Comparison of ENCODE assay signal across 20 cellular contexts in the genomic region with DNA sequence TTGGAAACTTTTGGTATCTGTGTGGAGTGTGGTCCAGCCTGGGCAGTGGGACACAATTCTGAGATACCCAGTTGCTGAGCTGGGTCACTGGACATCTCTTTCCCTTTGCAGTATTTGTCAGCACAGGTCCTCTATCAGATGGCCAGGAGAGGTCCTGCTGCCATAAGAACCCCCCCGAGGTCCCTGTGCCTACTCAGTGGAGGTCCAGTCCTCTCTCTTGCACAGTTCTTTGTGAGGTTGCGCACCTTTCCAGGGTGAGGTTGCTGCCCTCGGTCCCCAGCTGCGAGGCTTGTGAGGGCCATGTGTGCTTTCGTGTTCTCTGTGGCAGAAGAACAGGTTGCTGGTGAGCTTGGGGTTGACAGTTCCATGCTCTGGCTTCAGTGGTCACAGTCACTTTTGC.
A peak's percentile ranks its signal among the peaks of the same experiment; 100 is the strongest.
DNase-seq lines count a peak whose midpoint lies in the region; ATAC-seq, FAIRE-seq and TF ChIP-seq lines count a peak whose summit lies in the region.
"Had no signal": no experiment of that assay in that cellular context is flagged by ENCODE, and none has a peak within 500 bp of the region (broad histone marks: within the 10 kb centered on the region; RNA-seq: fewer than 3 reads in every experiment).

No MANE protein-coding gene starts in this region.

- no peak for ATAC-seq in HG02759 (IDR thresholded peaks at IDR 0.05; ENCODE audit: unreplicated experiment)
- ATAC-seq in natural killer cell treated with Interleukin-12 subunit alpha and Interleukin-12 subunit beta and Interleukin-15 and Interleukin-18, amount 100 ng/mL, for 72 hours, result no peak
- ATAC-seq: HepG2 had no signal

- TF ChIP-seq POLR2A in sigmoid colon (IDR thresholded peaks at IDR 0.05), result no peak

- no peaks in the 10 kb centered on the region for H3K9me3 ChIP-seq in BLaER1 treated with 17β-estradiol and CSF1 and Interleukin-3, amounts not matched to agents 10 nM and 100 nM (replicated peaks in 1 of 11)
- H3K9me3 ChIP-seq in OCI-LY7 (ENCODE audit: low read length), result no peaks in the 10 kb centered on the region
- H3K9me3 ChIP-seq in endodermal cell (ENCODE audit: control insufficient read depth, low read length), result no peaks in the 10 kb centered on the region
- H3K9me3 ChIP-seq in sigmoid colon, result no peaks in the 10 kb centered on the region
- H3K9me3 ChIP-seq: Caco-2 had no signal

- H3K27ac ChIP-seq in BLaER1 treated with 17β-estradiol and CSF1 and Interleukin-3, amounts not matched to agents 10 nM and 100 nM, result no peak overlapping the region
- H3K27ac ChIP-seq in OCI-LY7 (ENCODE audit: low read depth, low read length, poor library complexity, severe bottlenecking) (no peak overlapping the region), endodermal cell (ENCODE audit: low read depth, low read length) (no peak overlapping the region), sigmoid colon (no peak overlapping the region)
- H3K27ac ChIP-seq: C4-2B, GM23248 had no signal

- no peak for DNase-seq in OCI-LY7 (ENCODE audit: low spot score)
- peak; percentile 17 for DNase-seq in endodermal cell
- DNase-seq in sigmoid colon, result peak; percentile 48
- no peak for DNase-seq in kidney tubule cell (ENCODE audit: low spot score)
- no peak for DNase-seq in RCC 7860 (ENCODE audit: low spot score)
- DNase-seq in natural killer cell treated with Interleukin-12 subunit alpha and Interleukin-12 subunit beta and Interleukin-15 and Interleukin-18, amount 100 ng/mL, for 72 hours (ENCODE audit: low spot score), result no peak
- DNase-seq: Caco-2; CD4-positive, alpha-beta T cell; GDM1; GM23248; HCEC 1CT had no signal

- FAIRE-seq in RCC 7860 (lab: Jason Lieb, UNC), result no peak
- FAIRE-seq: D721Med, GM12892, GM18507, HepG2 had no signal

- no peak overlapping the region for H3K27ac Mint-ChIP-seq in endodermal cell
- H3K27ac Mint-ChIP-seq in natural killer cell treated with Interleukin-12 subunit alpha and Interleukin-12 subunit beta and Interleukin-15 and Interleukin-18, amount 100 ng/mL, for 72 hours, result no peak overlapping the region
- H3K27ac Mint-ChIP-seq: B cell; CD4-positive, alpha-beta T cell had no signal

- no peak overlapping the region for H3K4me3 ChIP-seq in BLaER1 treated with 17β-estradiol and CSF1 and Interleukin-3, amounts not matched to agents 10 nM and 100 nM
- no peak overlapping the region for H3K4me3 ChIP-seq in OCI-LY7 (ENCODE audit: low read depth, low read length, poor library complexity, severe bottlenecking)
- no peak overlapping the region for H3K4me3 ChIP-seq in endodermal cell (ENCODE audit: low read length)
- no peak overlapping the region for H3K4me3 ChIP-seq in sigmoid colon
- H3K4me3 ChIP-seq: GM23248 had no signal

- 97% methylated on average over 5 of the region's 5 CpGs; no CpG with 5 or more reads in 1 of the 2 experiments for WGBS in endodermal cell (ENCODE audit: insufficient coverage in 1 of 2, insufficient read length in 1 of 2), 2 experiments
- 93 to 95% methylated on average over 5 of the region's 5 CpGs for WGBS in sigmoid colon, 2 donors

- H3K4me2 ChIP-seq in BLaER1 treated with 17β-estradiol and CSF1 and Interleukin-3, amounts not matched to agents 10 nM and 100 nM, result peak overlapping the region in 9 of 11 experiments; percentile 3 to 81 (median 53); a peak in 15 of 22 replicates
- peak overlapping the region; percentile 46 for H3K4me2 ChIP-seq in OCI-LY7 (ENCODE audit: low read length)

- TF ChIP-seq CTCF in OCI-LY7 (conservative IDR thresholded peaks at IDR 0.05; ENCODE audit: low read length) (no peak), endodermal cell (conservative IDR thresholded peaks at IDR 0.05) (no peak), sigmoid colon (IDR thresholded peaks at IDR 0.05) (no peak)

- peaks cover 25% of the 10 kb centered on the region for H3K4me1 Mint-ChIP-seq in endodermal cell
- H3K4me1 Mint-ChIP-seq in natural killer cell treated with Interleukin-12 subunit alpha and Interleukin-12 subunit beta and Interleukin-15 and Interleukin-18, amount 100 ng/mL, for 72 hours (ENCODE audit: low read depth in 2 of 2), result peaks cover 5 to 8% of the 10 kb centered on the region in 2 donors

- H3K27me3 Mint-ChIP-seq in endodermal cell (ENCODE audit: insufficient read depth), result peaks cover 94% of the 10 kb centered on the region
- peaks cover 0 to 3% of the 10 kb centered on the region in 2 donors for H3K27me3 Mint-ChIP-seq in natural killer cell treated with Interleukin-12 subunit alpha and Interleukin-12 subunit beta and Interleukin-15 and Interleukin-18, amount 100 ng/mL, for 72 hours
- H3K27me3 Mint-ChIP-seq: B cell had no signal

- no peak overlapping the region for H3K4me3 Mint-ChIP-seq in endodermal cell
- no peak overlapping the region for H3K4me3 Mint-ChIP-seq in natural killer cell treated with Interleukin-12 subunit alpha and Interleukin-12 subunit beta and Interleukin-15 and Interleukin-18, amount 100 ng/mL, for 72 hours
- H3K4me3 Mint-ChIP-seq: B cell; CD4-positive, alpha-beta T cell; IgD-negative memory B cell had no signal

- TF ChIP-seq EP300 in sigmoid colon (IDR thresholded peaks at IDR 0.05), result no peak

- H3K4me1 ChIP-seq in BLaER1 treated with 17β-estradiol and CSF1 and Interleukin-3, amounts not matched to agents 10 nM and 100 nM, result peaks cover 36 to 55% (median 47%) of the 10 kb centered on the region in 10 experiments
- H3K4me1 ChIP-seq in OCI-LY7 (ENCODE audit: insufficient read depth, low read length, poor library complexity, severe bottlenecking) (peaks cover 60% of the 10 kb centered on the region), endodermal cell (ENCODE audit: control insufficient read depth, insufficient read depth, low read length) (peaks cover 7% of the 10 kb centered on the region), sigmoid colon (peaks cover 0 to 17% (median 3%) of the 10 kb centered on the region in 4 donors)
- H3K4me1 ChIP-seq: Caco-2 had no signal

- BruUV-seq in OCI-LY7 (replicated peaks; lab: Mats Ljungman, UMichigan), result no TSS peak

- POLR2A ChIA-PET in OCI-LY7 (lab: Charles Lee), result interaction anchor here (0.6 to 1.3 kb wide), 5 partner anchors 11 to 226 kb away, joined by 3 to 5 read pairs (median 3); no protein-coding TSS in a partner anchor

- no peaks in the 10 kb centered on the region for H3K36me3 Mint-ChIP-seq in endodermal cell (ENCODE audit: low read depth)
- no peaks in the 10 kb centered on the region for H3K36me3 Mint-ChIP-seq in natural killer cell treated with Interleukin-12 subunit alpha and Interleukin-12 subunit beta and Interleukin-15 and Interleukin-18, amount 100 ng/mL, for 72 hours
- H3K36me3 Mint-ChIP-seq: IgD-negative memory B cell had no signal

- H3K27me3 ChIP-seq in BLaER1 treated with 17β-estradiol and CSF1 and Interleukin-3, amounts not matched to agents 10 nM and 100 nM, result peaks cover 0 to 11% (median 0%) of the 10 kb centered on the region in 11 experiments; a peak in 4 of 22 replicates
- H3K27me3 ChIP-seq in endodermal cell (ENCODE audit: control insufficient read depth, insufficient read depth, low read length, poor library complexity, severe bottlenecking), result peaks cover 95% of the 10 kb centered on the region
- no peaks in the 10 kb centered on the region for H3K27me3 ChIP-seq in sigmoid colon

- H3K9ac ChIP-seq in BLaER1 treated with 17β-estradiol and CSF1 and Interleukin-3, amounts not matched to agents 10 nM and 100 nM, result no peak overlapping the region
- H3K9ac ChIP-seq in endodermal cell (ENCODE audit: extremely low read depth, low read length, poor library complexity, severe bottlenecking), result no peak overlapping the region
- H3K9ac ChIP-seq: GM23248 had no signal

- H3K9me2 ChIP-seq in OCI-LY7 (ENCODE audit: insufficient read depth, low read length), result no peaks in the 10 kb centered on the region

- H3K79me2 ChIP-seq in OCI-LY7 (ENCODE audit: insufficient read depth, low read depth, low read length), result no peaks in the 10 kb centered on the region

- H4K20me1 ChIP-seq in BLaER1 treated with 17β-estradiol and CSF1 and Interleukin-3, amounts not matched to agents 10 nM and 100 nM, result no peaks in the 10 kb centered on the region
- no peaks in the 10 kb centered on the region for H4K20me1 ChIP-seq in OCI-LY7 (ENCODE audit: insufficient read depth, low read length)

- peaks cover 5% of the 10 kb centered on the region for H3K9me3 Mint-ChIP-seq in endodermal cell
- H3K9me3 Mint-ChIP-seq in natural killer cell treated with Interleukin-12 subunit alpha and Interleukin-12 subunit beta and Interleukin-15 and Interleukin-18, amount 100 ng/mL, for 72 hours, result no peaks in the 10 kb centered on the region
- H3K9me3 Mint-ChIP-seq: CD4-positive, alpha-beta T cell; IgD-negative memory B cell had no signal

- CTCF ChIA-PET in OCI-LY7 (lab: Charles Lee; ENCODE audit: unreplicated experiment), result no interaction called here

- intact Hi-C loops in OCI-LY7 (cut with micrococcal nuclease; ENCODE audit: unreplicated experiment), result no loop called here
- intact Hi-C loops in sigmoid colon (cut with DNase I), result no loop called here

- no peaks in the 10 kb centered on the region for H3K36me3 ChIP-seq in BLaER1 treated with 17β-estradiol and CSF1 and Interleukin-3, amounts not matched to agents 10 nM and 100 nM
- no peaks in the 10 kb centered on the region for H3K36me3 ChIP-seq in OCI-LY7 (ENCODE audit: insufficient read depth, low read length)
- no peaks in the 10 kb centered on the region for H3K36me3 ChIP-seq in endodermal cell (ENCODE audit: control insufficient read depth, insufficient read depth, low read length)
- no peaks in the 10 kb centered on the region for H3K36me3 ChIP-seq in sigmoid colon

- peak overlapping the region; percentile 41; the same call in 1 of the 2 replicates for H2AFZ ChIP-seq in OCI-LY7 (ENCODE audit: low read length)
- H2AFZ ChIP-seq: GM23248 had no signal

Comparison
In these comparisons a context has a peak if more than half of its experiments do, and no peak if none do; other contexts are left out.
1. DNase-seq: peak in endodermal cell (single experiment) and sigmoid colon (single experiment); none in OCI-LY7 (single experiment), kidney tubule cell (single experiment), RCC 7860 (single experiment) and natural killer cell treated with Interleukin-12 subunit alpha and Interleukin-12 subunit beta and Interleukin-15 and Interleukin-18, amount 100 ng/mL, for 72 hours (single experiment).